Comparison of ENCODE assay signal across 34 cellular contexts in the genomic region with DNA sequence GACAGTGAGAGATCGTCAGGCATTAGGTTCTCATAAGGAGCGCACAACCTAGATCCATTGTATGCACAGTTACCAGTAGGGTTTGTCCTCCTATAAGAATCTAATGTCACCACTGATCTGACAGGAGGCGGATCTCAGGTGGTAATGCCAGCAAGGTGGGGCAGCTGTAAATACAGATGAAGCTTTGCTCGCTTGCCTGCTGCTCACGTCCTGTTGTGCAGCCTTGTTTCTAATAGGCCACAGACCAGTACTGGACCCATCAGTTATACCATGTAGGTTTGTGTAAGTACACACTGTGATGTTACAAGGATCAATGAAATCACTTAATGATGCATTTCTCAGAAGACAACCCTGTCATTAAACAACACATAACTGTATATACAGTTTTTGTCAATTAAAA.
"Had no signal": no experiment of that assay in that cellular context is flagged by ENCODE, and none has a peak within 500 bp of the region (broad histone marks: within the 10 kb centered on the region; RNA-seq: fewer than 3 reads in every experiment).

No MANE protein-coding gene starts in this region.

- ATAC-seq: activated CD8-positive, alpha-beta T cell treated with anti-CD3 and anti-CD28 coated beads for 36 hours; activated naive CD4-positive, alpha-beta T cell treated with anti-CD3 and anti-CD28 coated beads, Interleukin-2, amount 50 U/mL, for 72 hours; activated T-cell treated with anti-CD3 and anti-CD28 coated beads, Interleukin-2, amount 50 U/mL, for 4 hours; activated T-cell treated with anti-CD3 and anti-CD28 coated beads, Interleukin-2, amount 50 U/mL, for 72 hours; activated T-helper 17 cell treated with anti-CD3 and anti-CD28 coated beads, Interleukin-2, amount 50 U/mL, for 72 hours; body of pancreas had no signal

- H3K27me3 ChIP-seq: adrenal gland, body of pancreas, brain microvascular endothelial cell, breast epithelium had no signal

- FAIRE-seq: astrocyte, TTC549 had no signal

- DNase-seq: activated B cell treated with CpG ODN at 0.5 μM for 24 hours; activated CD4-positive, alpha-beta memory T cell treated with anti-CD3 and anti-CD28 coated beads for 36 hours; activated CD4-positive, alpha-beta T cell treated with anti-CD3 and anti-CD28 coated beads for 4 hours; activated CD4-positive, alpha-beta T cell treated with anti-CD3 and anti-CD28 coated beads, Interleukin-2, amount 10 ng/mL, durations not matched to agents 24 days and 14 days; activated CD4-positive, alpha-beta T cell treated with anti-CD3 and anti-CD28 coated beads, Interleukin-2, amount 50 U/mL, for 1 hour; activated CD4-positive, alpha-beta T cell treated with anti-CD3 and anti-CD28 coated beads, Interleukin-2, amount 50 U/mL, for 4 hours; activated CD4-positive, CD25-positive, alpha-beta regulatory T cell treated with anti-CD3 and anti-CD28 coated beads, Interleukin-2, amount 50 U/mL, for 72 hours; activated CD8-positive, alpha-beta memory T cell treated with anti-CD3 and anti-CD28 coated beads, Interleukin-2, amount 50 U/mL, for 4 hours; activated CD8-positive, alpha-beta T cell treated with anti-CD3 and anti-CD28 coated beads for 36 hours; activated effector memory CD4-positive, alpha-beta T cell treated with anti-CD3 and anti-CD28 coated beads, Interleukin-2, amount 50 U/mL, for 16 hours; activated gamma-delta T cell treated with Interleukin-2 at 50 U/mL for 16 hours; activated naive CD4-positive, alpha-beta T cell; activated naive CD4-positive, alpha-beta T cell treated with anti-CD3 and anti-CD28 coated beads for 36 hours; activated naive CD4-positive, alpha-beta T cell treated with anti-CD3 and anti-CD28 coated beads, Interleukin-2, amount 50 U/mL, for 16 hours; activated naive CD8-positive, alpha-beta T cell treated with anti-CD3 and anti-CD28 coated beads for 36 hours; activated T-cell treated with anti-CD3 and anti-CD28 coated beads for 4 hours; activated T-cell treated with anti-CD3 and anti-CD28 coated beads, Interleukin-2, amount 50 U/mL, for 1 hour; activated T-cell treated with anti-CD3 and anti-CD28 coated beads, Interleukin-2, amount 50 U/mL, for 4 hours; activated T-cell treated with anti-CD3 and anti-CD28 coated beads, Interleukin-2, amount 50 U/mL, for 72 hours; adrenal gland; amniotic stem cell; aorta; body of pancreas; brain microvascular endothelial cell; central memory CD4-positive, alpha-beta T cell; T-helper 1 cell; T-helper 2 cell; T-helper 9 cell had no signal

- H3K9me3 ChIP-seq: adrenal gland, body of pancreas, breast epithelium had no signal

- H3K4me3 ChIP-seq: adrenal gland, body of pancreas, breast epithelium had no signal

- H3K36me3 ChIP-seq: adrenal gland, brain microvascular endothelial cell, breast epithelium had no signal

- H3K27ac ChIP-seq: adrenal gland, body of pancreas, brain microvascular endothelial cell, breast epithelium, VCaP had no signal

- H3K4me1 ChIP-seq: breast epithelium had no signal
